ENCODE assay signal across 19 cellular contexts in the genomic region with DNA sequence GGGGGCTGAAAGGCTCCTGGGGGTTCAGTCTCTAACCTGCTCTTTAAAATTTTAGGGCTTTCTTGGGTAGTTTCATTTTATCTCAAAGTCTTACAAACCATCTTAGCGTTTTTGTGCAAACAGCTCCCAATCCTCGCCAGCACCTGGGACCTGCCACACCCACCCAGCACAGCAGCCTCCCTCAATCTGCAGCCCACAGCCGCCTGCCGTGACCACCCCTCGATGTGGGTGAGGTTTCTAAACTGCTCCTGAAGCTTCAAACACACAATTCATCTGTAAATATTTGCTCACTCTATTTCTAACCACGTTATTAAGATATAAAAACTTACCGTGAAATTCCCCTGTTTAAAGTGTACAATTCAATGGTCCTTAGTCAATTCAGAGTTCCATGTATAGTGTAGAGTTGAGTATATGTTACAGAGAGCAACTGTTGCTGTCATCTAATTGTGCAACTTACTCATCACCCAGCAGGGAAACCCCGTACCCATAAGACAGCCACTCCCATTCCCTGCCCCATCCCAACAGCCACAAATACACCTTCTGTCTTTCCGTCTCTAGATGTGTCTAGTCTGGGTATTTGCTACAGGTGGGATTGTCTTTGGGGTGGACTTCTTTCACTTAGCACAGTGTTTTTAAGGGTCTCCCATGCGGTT.
"Had no signal": no experiment of that assay in that cellular context is flagged by ENCODE, and none has a peak within 500 bp of the region (broad histone marks: within the 10 kb centered on the region; RNA-seq: fewer than 3 reads in every experiment).

No MANE protein-coding gene starts in this region.

- H3K27ac ChIP-seq: body of pancreas, colonic mucosa, gastroesophageal sphincter, heart left ventricle, neutrophil, parathyroid adenoma had no signal

- H3K9me3 ChIP-seq: body of pancreas, colonic mucosa, gastroesophageal sphincter, heart left ventricle, neutrophil had no signal

- H3K4me1 ChIP-seq: body of pancreas, colonic mucosa, gastroesophageal sphincter, heart left ventricle, parathyroid adenoma had no signal

- FAIRE-seq: endometrium, TTC549 had no signal

- DNase-seq: activated CD4-positive, alpha-beta memory T cell treated with anti-CD3 and anti-CD28 coated beads for 36 hours; activated CD4-positive, alpha-beta T cell treated with anti-CD3 and anti-CD28 coated beads for 36 hours; activated naive CD4-positive, alpha-beta T cell; activated naive CD8-positive, alpha-beta T cell treated with anti-CD3 and anti-CD28 coated beads, Interleukin-2, amount 10 ng/mL, durations not matched to agents 7 days and 5 days; body of pancreas; colonic mucosa; heart left ventricle; immature natural killer cell; mesendoderm; naive thymus-derived CD8-positive, alpha-beta T cell; stimulated activated naive B cell treated with anti-CD40 and anti-IgM and Interleukin-4, amounts not matched to agents 10 μg/mL and 1 μg/mL and 100 μg/mL, for 72 hours; SW 1271 had no signal

- H3K4me3 ChIP-seq: body of pancreas, colonic mucosa, gastroesophageal sphincter, heart left ventricle had no signal

- H3K36me3 ChIP-seq: colonic mucosa, gastroesophageal sphincter, heart left ventricle, neutrophil had no signal

- ATAC-seq: activated CD4-positive, alpha-beta T cell treated with anti-CD3 and anti-CD28 coated beads for 36 hours; activated T-helper 17 cell treated with anti-CD3 and anti-CD28 coated beads, Interleukin-2, amount 50 U/mL, for 72 hours; body of pancreas; gastroesophageal sphincter; heart left ventricle; naive thymus-derived CD8-positive, alpha-beta T cell; stimulated activated naive B cell treated with anti-CD40 and anti-IgM and Interleukin-4, amounts not matched to agents 10 μg/mL and 1 μg/mL and 100 μg/mL, for 72 hours; WTC11 had no signal

- H3K27me3 ChIP-seq: colonic mucosa, neutrophil had no signal
